Comparison of ENCODE assay signal across 36 cellular contexts in genomic region chr13:56335775-56336174, GRCh38.
"Had no signal": no experiment of that assay in that cellular context is flagged by ENCODE, and none has a peak within 500 bp of the region (broad histone marks: within the 10 kb centered on the region; RNA-seq: fewer than 3 reads in every experiment).

No MANE protein-coding gene starts in this region.

- H3K9me3 ChIP-seq: MG63 had no signal

- H3K27me3 ChIP-seq: MG63 had no signal

- H3K4me3 ChIP-seq: MG63 had no signal

- H3K36me3 ChIP-seq: MG63 had no signal

- DNase-seq: Karpas-422, Kasumi-1, MG63, MM.1S, MV-4-11, NCI-H1048, NCI-H1092, NCI-H1092 treated with DMSO at 0.1 percent for 48 hours, NCI-H1105, NCI-H1105 treated with DMSO at 0.1 percent for 48 hours, NCI-H1417, NCI-H1417 treated with DMSO at 0.1 percent for 48 hours, NCI-H1436, NCI-H1436 treated with DMSO at 0.1 percent for 48 hours, NCI-H146, NCI-H1694, NCI-H1694 treated with DMSO at 0.1 percent for 48 hours, NCI-H187, NCI-H187 treated with DMSO at 0.1 percent for 48 hours, NCI-H1930, NCI-H2029, NCI-H2029 treated with DMSO at 0.1 percent for 48 hours, NCI-H2081, NCI-H2081 treated with DMSO at 0.1 percent for 48 hours, NCI-H2107, NCI-H2171, NCI-H2171 treated with DMSO at 0.1 percent for 48 hours, NCI-H2227 treated with DMSO at 0.1 percent for 48 hours, NCI-H226, NCI-H345, NCI-H446, NCI-H446 treated with DMSO at 0.1 percent for 48 hours, NCI-H510A, NCI-H510A treated with DMSO at 0.1 percent for 48 hours, NCI-H524, NCI-H524 treated with DMSO at 0.1 percent for 48 hours had no signal
